Comparison of ENCODE assay signal across 27 cellular contexts in genomic region chr15:61519296-61519695, GRCh38.
"Had no signal": no experiment of that assay in that cellular context is flagged by ENCODE, and none has a peak within 500 bp of the region (broad histone marks: within the 10 kb centered on the region; RNA-seq: fewer than 3 reads in every experiment).

No MANE protein-coding gene starts in this region.

- H3K4me2 ChIP-seq: smooth muscle cell had no signal

- ATAC-seq: naive thymus-derived CD4-positive, alpha-beta T cell; natural killer cell; pancreas; right cardiac atrium; sciatic nerve; stimulated activated memory B cell treated with anti-CD40 and anti-IgM and Interleukin-4, amounts not matched to agents 10 μg/mL and 1 μg/mL and 100 μg/mL, for 72 hours; stimulated activated naive CD8-positive, alpha-beta T cell treated with anti-CD3 and anti-CD28 coated beads, Interleukin-15, amount 100 ng/mL, for 72 hours; stimulated activated naive CD8-positive, alpha-beta T cell treated with anti-CD3 and anti-CD28 coated beads, Interleukin-15, Interleukin-2, amounts not matched to agents 100 U/mL and 50 U/mL, for 24 hours; upper lobe of right lung had no signal

- H3K27ac ChIP-seq: neutrophil, pancreas, prostate gland, skin epidermis, spleen, suprapubic skin, testis, tibial artery, transverse colon, upper lobe of right lung, uterus had no signal

- DNase-seq: naive thymus-derived CD4-positive, alpha-beta T cell; natural killer cell; nucleus accumbens; pancreas; right cardiac atrium; spleen; stimulated activated CD4-positive, alpha-beta T cell treated with anti-CD3 and anti-CD28 coated beads, Interleukin-12 subunit alpha, Interleukin-12 subunit beta, amount 100 ng/mL, for 4 hours; stimulated activated CD4-positive, alpha-beta T cell treated with anti-CD3 and anti-CD28 coated beads, Interleukin-1b, Interleukin-23, amount 100 ng/mL, for 48 hours; stimulated activated CD4-positive, alpha-beta T cell treated with anti-CD3 and anti-CD28 coated beads, Interleukin-4, amount 100 ng/mL, for 1 hour; stimulated activated CD4-positive, alpha-beta T cell treated with anti-CD3 and anti-CD28 coated beads, Interleukin-4, amount 100 ng/mL, for 4 hours; stimulated activated CD8-positive, alpha-beta memory T cell treated with anti-CD3 and anti-CD28 coated beads, Interleukin-4, amount 100 ng/mL, for 48 hours; stimulated activated naive CD4-positive, alpha-beta T cell; stimulated activated naive CD8-positive, alpha-beta T cell treated with anti-CD3 and anti-CD28 coated beads, Interleukin-15, amount 100 ng/mL, for 72 hours; stimulated activated naive CD8-positive, alpha-beta T cell treated with anti-CD3 and anti-CD28 coated beads, Interleukin-15, Interleukin-2, amounts not matched to agents 100 U/mL and 50 U/mL, for 24 hours; substantia nigra; testis; tibial artery; transverse colon; upper lobe of right lung; uterus had no signal

- H3K9me3 ChIP-seq: neutrophil, pancreas, prostate gland, spleen, suprapubic skin, testis, tibial artery, transverse colon, upper lobe of right lung, uterus had no signal

- H3K4me3 ChIP-seq: pancreas, prostate gland, skin epidermis, smooth muscle cell, spleen, suprapubic skin, testis, tibial artery, transverse colon, upper lobe of right lung, uterus had no signal

- FAIRE-seq: pancreas had no signal

- H3K4me1 ChIP-seq: pancreas, prostate gland, spleen, suprapubic skin, testis, tibial artery, transverse colon, upper lobe of right lung, uterus had no signal

- H3K36me3 ChIP-seq: neutrophil, pancreas, prostate gland, spleen, suprapubic skin, tibial artery, transverse colon, upper lobe of right lung, uterus had no signal

- H3K27me3 ChIP-seq: pancreas, suprapubic skin, testis, tibial artery, transverse colon, upper lobe of right lung, uterus had no signal
